In the genomic region with DNA sequence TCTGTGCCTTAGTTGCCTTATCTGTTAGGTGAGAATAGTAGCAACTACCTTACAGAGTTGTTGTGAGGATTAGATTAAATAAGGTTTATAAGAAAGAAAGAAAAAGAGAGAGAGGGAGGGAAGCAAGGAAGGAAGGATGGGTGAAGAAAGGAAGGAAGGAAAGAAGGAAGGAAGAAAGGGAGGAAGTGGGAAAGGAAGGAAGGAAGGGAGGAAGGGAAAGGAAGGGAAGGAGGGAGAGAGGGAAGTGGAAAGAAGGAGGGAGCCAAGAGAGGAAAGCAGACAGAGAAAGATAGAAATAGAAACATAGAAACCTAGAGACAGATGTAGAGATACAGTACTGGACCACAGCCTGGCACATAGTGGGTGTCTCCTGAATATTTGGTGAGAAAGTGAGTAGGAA, we compare ENCODE assay signal across 33 cellular contexts.
"Had no signal": no experiment of that assay in that cellular context is flagged by ENCODE, and none has a peak within 500 bp of the region (broad histone marks: within the 10 kb centered on the region; RNA-seq: fewer than 3 reads in every experiment).

No MANE protein-coding gene starts in this region.

- H3K27me3 ChIP-seq: MG63 had no signal

- H3K9me3 ChIP-seq: MG63 had no signal

- H3K36me3 ChIP-seq: MG63 had no signal

- DNase-seq: Karpas-422, Kasumi-1, MM.1S, MV-4-11, NCI-H1048, NCI-H1092, NCI-H1092 treated with DMSO at 0.1 percent for 48 hours, NCI-H1105, NCI-H1105 treated with DMSO at 0.1 percent for 48 hours, NCI-H1417, NCI-H1417 treated with DMSO at 0.1 percent for 48 hours, NCI-H1436, NCI-H1436 treated with DMSO at 0.1 percent for 48 hours, NCI-H146, NCI-H1694, NCI-H1694 treated with DMSO at 0.1 percent for 48 hours, NCI-H187, NCI-H187 treated with DMSO at 0.1 percent for 48 hours, NCI-H1930, NCI-H2029, NCI-H2029 treated with DMSO at 0.1 percent for 48 hours, NCI-H2081, NCI-H2081 treated with DMSO at 0.1 percent for 48 hours, NCI-H2107, NCI-H2171, NCI-H2227 treated with DMSO at 0.1 percent for 48 hours, NCI-H226, NCI-H345, NCI-H446, NCI-H446 treated with DMSO at 0.1 percent for 48 hours, NCI-H510A, NCI-H510A treated with DMSO at 0.1 percent for 48 hours had no signal

- H3K4me3 ChIP-seq: MG63 had no signal
